ENCODE assay signal across 9 cellular contexts in the genomic region with DNA sequence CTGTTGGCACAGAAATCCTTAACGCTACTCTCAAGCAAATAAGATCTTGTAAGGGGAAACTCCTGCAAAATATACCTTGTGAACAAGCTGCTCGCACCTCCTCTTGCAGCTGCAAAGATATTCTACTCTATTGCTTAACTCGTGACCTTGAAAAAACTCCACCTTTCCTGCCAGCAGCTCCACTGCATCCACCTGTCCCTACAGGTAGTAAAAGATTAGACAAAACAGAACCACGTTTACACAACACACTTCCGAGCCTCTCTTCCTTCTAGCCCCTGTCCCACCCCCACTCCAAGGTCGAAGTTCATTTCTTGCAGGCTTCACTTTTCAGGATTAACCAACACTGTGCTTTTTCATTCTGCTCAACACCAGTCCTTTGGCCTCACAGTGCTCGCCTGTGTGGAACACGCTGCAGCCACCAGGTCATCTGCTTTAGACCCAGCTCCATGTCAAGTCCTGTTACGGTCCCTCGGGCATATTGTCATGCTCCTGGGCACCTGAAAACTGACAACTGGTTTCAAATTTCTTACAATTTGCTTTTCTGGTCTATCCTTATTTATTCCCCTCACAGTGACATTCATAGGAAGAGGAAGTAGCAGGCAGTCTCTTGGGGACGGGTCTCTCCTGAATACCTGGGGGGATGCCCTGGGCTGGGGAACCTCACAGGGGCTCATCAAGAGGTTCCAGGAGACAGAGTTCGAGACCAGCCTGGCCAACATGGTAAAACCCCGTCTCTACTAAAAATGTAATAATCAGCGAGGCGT.
DNase-seq lines count a peak whose midpoint lies in the region; ATAC-seq and TF ChIP-seq lines count a peak whose summit lies in the region.
"Had no signal": no experiment of that assay in that cellular context is flagged by ENCODE, and none has a peak within 500 bp of the region (broad histone marks: within the 10 kb centered on the region; RNA-seq: fewer than 3 reads in every experiment).

No MANE protein-coding gene starts in this region.

- no peaks in the 10 kb centered on the region for H3K27me3 ChIP-seq in suprapubic skin

- H3K4me3 Mint-ChIP-seq in activated CD4-positive, alpha-beta T cell treated with anti-CD3 and anti-CD28 coated beads, Interleukin-2, amount 10 ng/mL, durations not matched to agents 24 days and 14 days = no peak overlapping the region
- H3K4me3 Mint-ChIP-seq in activated CD4-positive, alpha-beta memory T cell treated with anti-CD3 and anti-CD28 coated beads, Interleukin-2, amount 10 ng/mL, durations not matched to agents 7 days and 5 days = no peak overlapping the region

- H3K9me3 ChIP-seq in suprapubic skin = no peaks in the 10 kb centered on the region

- POLR2A ChIA-PET in activated CD4-positive, alpha-beta memory T cell treated with anti-CD3 and anti-CD28 coated beads, Interleukin-2, amount 10 ng/mL, durations not matched to agents 7 days and 5 days (lab: Charles Lee) = interaction anchor here (1.1 to 1.3 kb wide), 4 partner anchors 30 to 56 kb away, joined by 3 to 6 read pairs (median 3); no protein-coding TSS in a partner anchor

- peak overlapping the region; percentile 59 for H3K27ac ChIP-seq in suprapubic skin

- peaks cover 83% of the 10 kb centered on the region for H3K4me1 Mint-ChIP-seq in activated CD4-positive, alpha-beta T cell treated with anti-CD3 and anti-CD28 coated beads, Interleukin-2, amount 10 ng/mL, durations not matched to agents 24 days and 14 days
- H3K4me1 Mint-ChIP-seq in activated CD4-positive, alpha-beta memory T cell treated with anti-CD3 and anti-CD28 coated beads, Interleukin-2, amount 10 ng/mL, durations not matched to agents 7 days and 5 days = peaks cover 92% of the 10 kb centered on the region

- H3K4me1 ChIP-seq in suprapubic skin = peaks cover 93% of the 10 kb centered on the region

- TF ChIP-seq CTCF in suprapubic skin (IDR thresholded peaks at IDR 0.05) = no peak

- whole genome bisulfite sequencing in suprapubic skin = 65% methylated on average over 15 of the region's 15 CpGs

- H3K36me3 ChIP-seq in suprapubic skin = peaks cover 14% of the 10 kb centered on the region

- peak overlapping the region; percentile 82 for H3K27ac Mint-ChIP-seq in activated CD4-positive, alpha-beta T cell treated with anti-CD3 and anti-CD28 coated beads, Interleukin-2, amount 10 ng/mL, durations not matched to agents 24 days and 14 days
- peak overlapping the region; percentile 53 for H3K27ac Mint-ChIP-seq in activated CD4-positive, alpha-beta memory T cell treated with anti-CD3 and anti-CD28 coated beads, Interleukin-2, amount 10 ng/mL, durations not matched to agents 7 days and 5 days

- intact Hi-C loops in activated CD4-positive, alpha-beta T cell treated with anti-CD3 and anti-CD28 coated beads, Interleukin-2, amount 10 ng/mL, durations not matched to agents 24 days and 14 days (cut with micrococcal nuclease) = loop anchor here (5.0 to 10.0 kb wide), 2 partner anchors 525 to 612 kb away; no protein-coding TSS in a partner anchor

- H3K36me3 Mint-ChIP-seq in activated CD4-positive, alpha-beta T cell treated with anti-CD3 and anti-CD28 coated beads, Interleukin-2, amount 10 ng/mL, durations not matched to agents 24 days and 14 days (ENCODE audit: low read depth) = peaks cover 83% of the 10 kb centered on the region
- H3K36me3 Mint-ChIP-seq in activated CD4-positive, alpha-beta memory T cell treated with anti-CD3 and anti-CD28 coated beads, Interleukin-2, amount 10 ng/mL, durations not matched to agents 7 days and 5 days (ENCODE audit: low read depth) = peaks cover 85% of the 10 kb centered on the region

- H3K9me3 Mint-ChIP-seq in activated CD4-positive, alpha-beta T cell treated with anti-CD3 and anti-CD28 coated beads, Interleukin-2, amount 10 ng/mL, durations not matched to agents 24 days and 14 days = no peaks in the 10 kb centered on the region
- H3K9me3 Mint-ChIP-seq in activated CD4-positive, alpha-beta memory T cell treated with anti-CD3 and anti-CD28 coated beads, Interleukin-2, amount 10 ng/mL, durations not matched to agents 7 days and 5 days = no peaks in the 10 kb centered on the region

- no peak for DNase-seq in activated CD4-positive, alpha-beta T cell treated with anti-CD3 and anti-CD28 coated beads, Interleukin-2, amount 10 ng/mL, durations not matched to agents 24 days and 14 days
- no peak for DNase-seq in activated CD4-positive, alpha-beta T cell treated with anti-CD3 and anti-CD28 coated beads for 1 hour
- DNase-seq in activated CD4-positive, alpha-beta memory T cell treated with anti-CD3 and anti-CD28 coated beads, Interleukin-2, amount 10 ng/mL, durations not matched to agents 7 days and 5 days = no peak
- DNase-seq in islet precursor cell (peak; percentile 47), suprapubic skin (ENCODE audit: low spot score in 2 of 2) (no peak), GM03348 (ENCODE audit: low spot score) (no peak)

- no peak for ATAC-seq in GM19395 (IDR thresholded peaks at IDR 0.05; ENCODE audit: unreplicated experiment)
- no peak for ATAC-seq in HG02938 (IDR thresholded peaks at IDR 0.05; ENCODE audit: unreplicated experiment)

- TF ChIP-seq POLR2A in suprapubic skin (IDR thresholded peaks at IDR 0.05) = no peak

- no peak overlapping the region for H3K4me3 ChIP-seq in suprapubic skin
- H3K4me3 ChIP-seq: lung had no signal

- CTCF ChIA-PET in activated CD4-positive, alpha-beta memory T cell treated with anti-CD3 and anti-CD28 coated beads, Interleukin-2, amount 10 ng/mL, durations not matched to agents 7 days and 5 days (lab: Charles Lee) = interaction anchor here (1.5 to 4.9 kb wide), 2 partner anchors 46 to 139 kb away, joined by 4 to 57 read pairs; no protein-coding TSS in a partner anchor

- no peaks in the 10 kb centered on the region for H3K27me3 Mint-ChIP-seq in activated CD4-positive, alpha-beta T cell treated with anti-CD3 and anti-CD28 coated beads, Interleukin-2, amount 10 ng/mL, durations not matched to agents 24 days and 14 days
- H3K27me3 Mint-ChIP-seq in activated CD4-positive, alpha-beta memory T cell treated with anti-CD3 and anti-CD28 coated beads, Interleukin-2, amount 10 ng/mL, durations not matched to agents 7 days and 5 days = no peaks in the 10 kb centered on the region

- TF ChIP-seq EP300 in suprapubic skin (IDR thresholded peaks at IDR 0.05) = no peak
